ENCODE assay signal across 17 cellular contexts in the genomic region with DNA sequence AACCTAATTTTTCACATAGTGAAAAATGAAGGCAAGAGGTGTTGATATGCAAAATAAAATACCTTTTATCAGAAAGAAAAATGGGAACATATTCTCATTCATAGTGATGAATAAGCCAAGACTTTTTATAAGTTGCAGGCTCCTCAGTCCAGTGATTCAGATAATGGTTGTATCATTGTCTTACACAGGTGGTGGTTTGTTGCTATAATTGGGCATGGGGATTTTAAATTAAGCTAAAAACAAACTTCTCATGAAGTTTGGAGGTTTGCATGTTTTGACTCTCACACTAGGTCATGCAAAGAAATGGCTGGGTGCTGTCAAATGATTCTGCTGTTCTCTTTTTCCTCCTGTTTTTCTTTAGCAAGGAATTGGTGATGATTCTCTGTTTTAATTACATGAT.
A peak's percentile ranks its signal among the peaks of the same experiment; 100 is the strongest.
DNase-seq lines count a peak whose midpoint lies in the region; ATAC-seq and TF ChIP-seq lines count a peak whose summit lies in the region.
"Had no signal": no experiment of that assay in that cellular context is flagged by ENCODE, and none has a peak within 500 bp of the region (broad histone marks: within the 10 kb centered on the region; RNA-seq: fewer than 3 reads in every experiment).

No MANE protein-coding gene starts in this region.

- H3K27ac ChIP-seq in OCI-LY7 (ENCODE audit: low read depth, low read length, poor library complexity, severe bottlenecking), result peak overlapping the region; percentile 35
- H3K27ac ChIP-seq: A549, C4-2B had no signal

- no peaks in the 10 kb centered on the region for H3K27me3 Mint-ChIP-seq in stimulated activated memory B cell treated with anti-CD40 and anti-IgM and Interleukin-4, amounts not matched to agents 10 μg/mL and 1 μg/mL and 100 μg/mL, for 72 hours

- no peaks in the 10 kb centered on the region for H3K9me3 ChIP-seq in OCI-LY7 (ENCODE audit: low read length)
- H3K9me3 ChIP-seq: A549, BE2C, HAP-1 had no signal

- H3K4me3 ChIP-seq in OCI-LY7 (ENCODE audit: low read depth, low read length, poor library complexity, severe bottlenecking), result peak overlapping the region; percentile 8
- H3K4me3 ChIP-seq: A549, HAP-1 had no signal

- peaks cover 18% of the 10 kb centered on the region for H3K4me1 ChIP-seq in OCI-LY7 (ENCODE audit: insufficient read depth, low read length, poor library complexity, severe bottlenecking)
- H3K4me1 ChIP-seq: BE2C had no signal

- ATAC-seq in stimulated activated memory B cell treated with anti-CD40 and anti-IgM and Interleukin-4, amounts not matched to agents 10 μg/mL and 1 μg/mL and 100 μg/mL, for 72 hours, result peak; percentile 56
- ATAC-seq in HG03039 (IDR thresholded peaks at IDR 0.05; ENCODE audit: unreplicated experiment), result no peak
- ATAC-seq: A549; CD8-positive, alpha-beta T cell; HepG2 had no signal

- DNase-seq in GM10266 (ENCODE audit: extremely low spot score), result peak; percentile 35
- peak; percentile 30 for DNase-seq in GM13977 (ENCODE audit: low spot score)
- peak; percentile 58 for DNase-seq in OCI-LY7 (ENCODE audit: low spot score)
- no peak for DNase-seq in HuH-7 (ENCODE audit: low spot score)
- no peak for DNase-seq in GDM1 (lab: John Stamatoyannopoulos, UW)
- DNase-seq: BE2C; CD8-positive, alpha-beta T cell; COR-L47; DMS153; DMS79 treated with DMSO at 0.1 percent for 48 hours; GF-D8 had no signal

- H3K79me2 ChIP-seq in OCI-LY7 (ENCODE audit: insufficient read depth, low read depth, low read length), result no peaks in the 10 kb centered on the region

- H3K9me2 ChIP-seq in OCI-LY7 (ENCODE audit: insufficient read depth, low read length), result no peaks in the 10 kb centered on the region

- H3K36me3 Mint-ChIP-seq in stimulated activated memory B cell treated with anti-CD40 and anti-IgM and Interleukin-4, amounts not matched to agents 10 μg/mL and 1 μg/mL and 100 μg/mL, for 72 hours, result peaks cover 6% of the 10 kb centered on the region

- no peak overlapping the region for H3K4me3 Mint-ChIP-seq in stimulated activated memory B cell treated with anti-CD40 and anti-IgM and Interleukin-4, amounts not matched to agents 10 μg/mL and 1 μg/mL and 100 μg/mL, for 72 hours
- H3K4me3 Mint-ChIP-seq: CD8-positive, alpha-beta T cell had no signal

- no peak for TF ChIP-seq CTCF in GM10266 (IDR thresholded peaks at IDR 0.05; ENCODE audit: control insufficient read depth, insufficient read depth, low read depth, missing control alignments)
- no peak for TF ChIP-seq CTCF in GM13977 (IDR thresholded peaks at IDR 0.05; ENCODE audit: extremely low read depth, insufficient read depth, missing control alignments)
- no peak for TF ChIP-seq CTCF in OCI-LY7 (conservative IDR thresholded peaks at IDR 0.05; ENCODE audit: low read length)

- H3K36me3 ChIP-seq in OCI-LY7 (ENCODE audit: insufficient read depth, low read length), result peaks cover 46% of the 10 kb centered on the region
- H3K36me3 ChIP-seq: BE2C had no signal

- H3K4me1 Mint-ChIP-seq in stimulated activated memory B cell treated with anti-CD40 and anti-IgM and Interleukin-4, amounts not matched to agents 10 μg/mL and 1 μg/mL and 100 μg/mL, for 72 hours, result no peaks in the 10 kb centered on the region

- intact Hi-C loops in OCI-LY7 (cut with micrococcal nuclease; ENCODE audit: unreplicated experiment), result loop anchor here (5.0 kb wide), 1 partner anchor 59 kb away; no protein-coding TSS in a partner anchor

- H2AFZ ChIP-seq in OCI-LY7 (ENCODE audit: low read length), result no peak overlapping the region

- peak overlapping the region; percentile 54 for H3K4me2 ChIP-seq in OCI-LY7 (ENCODE audit: low read length)
- H3K4me2 ChIP-seq: A549 had no signal

- no peak overlapping the region for H3K27ac Mint-ChIP-seq in stimulated activated memory B cell treated with anti-CD40 and anti-IgM and Interleukin-4, amounts not matched to agents 10 μg/mL and 1 μg/mL and 100 μg/mL, for 72 hours
- H3K27ac Mint-ChIP-seq: CD8-positive, alpha-beta T cell had no signal

- POLR2A ChIA-PET in OCI-LY7 (lab: Charles Lee), result interaction anchor here (0.6 to 1.2 kb wide), 2 partner anchors 50 to 69 kb away, joined by 4 read pairs; no protein-coding TSS in a partner anchor

- in situ Hi-C loops in GM13977 (cut with MboI; ENCODE audit: low pct_unique_long_range_greater_than_20kb, low sequenced_read_pairs, unreplicated experiment), result no loop called here

- H3K9me3 Mint-ChIP-seq in stimulated activated memory B cell treated with anti-CD40 and anti-IgM and Interleukin-4, amounts not matched to agents 10 μg/mL and 1 μg/mL and 100 μg/mL, for 72 hours, result no peaks in the 10 kb centered on the region
- H3K9me3 Mint-ChIP-seq: CD8-positive, alpha-beta T cell had no signal

- CTCF ChIA-PET in OCI-LY7 (lab: Charles Lee; ENCODE audit: unreplicated experiment), result no interaction called here

- no peaks in the 10 kb centered on the region for H4K20me1 ChIP-seq in OCI-LY7 (ENCODE audit: insufficient read depth, low read length)

- BruUV-seq in OCI-LY7 (replicated peaks; lab: Mats Ljungman, UMichigan), result no TSS peak

Comparison
In these comparisons a context has a peak if more than half of its experiments do, and no peak if none do; other contexts are left out.
1. DNase-seq: peak in GM10266 (single experiment), GM13977 (single experiment) and OCI-LY7 (single experiment); none in HuH-7 (single experiment) and GDM1 (single experiment).